ENCODE assay signal across 20 cellular contexts in genomic region chr4:52684896-52685295, GRCh38. TPM values are rescaled to one million over a fixed set of nuclear protein-coding genes. Genes with fewer than 3 reads are reported as not detected.
DNase-seq lines count a peak whose midpoint lies in the region; ATAC-seq, FAIRE-seq and TF ChIP-seq lines count a peak whose summit lies in the region.
"Had no signal": no experiment of that assay in that cellular context is flagged by ENCODE, and none has a peak within 500 bp of the region (broad histone marks: within the 10 kb centered on the region; RNA-seq: fewer than 3 reads in every experiment).

No MANE protein-coding gene starts in this region.

- no peak overlapping the region for H2BK12ac ChIP-seq in H1 (ENCODE audit: low read depth, low read length)

- no peak overlapping the region for H2BK120ac ChIP-seq in H1 (replicated peaks; ENCODE audit: low read depth, low read length)

- H4K91ac ChIP-seq in H1 (replicated peaks; ENCODE audit: insufficient read length, low read length), result no peak overlapping the region

- no peak overlapping the region for H3K56ac ChIP-seq in H1 (replicated peaks; ENCODE audit: insufficient read length, low read depth, low read length)

- DNase-seq in H1 (ENCODE audit: low read depth in 1 of 2, low spot score in 2 of 2) (no peak), T-helper 2 cell (no peak), C1 segment of cervical spinal cord (lab: John Stamatoyannopoulos, UW) (no peak), NCI-H128 (lab: John Stamatoyannopoulos, UW; ENCODE audit: unreplicated experiment) (no peak)
- DNase-seq: BE2C; CD4-positive, CD25-positive, alpha-beta regulatory T cell; COR-L47; DMS79; Karpas-422; NCI-H1417; NCI-H187; NCI-H510A; SHP77 treated with DMSO at 0.1 percent for 48 hours had no signal

- H3K14ac ChIP-seq in H1 (ENCODE audit: insufficient read length), result no peak overlapping the region

- no peak overlapping the region for H3K18ac ChIP-seq in H1 (ENCODE audit: extremely low read depth, low read length)

- H2BK20ac ChIP-seq in H1 (ENCODE audit: low read length), result no peak overlapping the region

- TF ChIP-seq POLR2A in H1 (IDR thresholded peaks at IDR 0.05; ENCODE audit: control extremely low read depth in 1 of 2, low read depth in 2 of 2, low read length in 2 of 2), result no peak

- H2BK15ac ChIP-seq in H1 (ENCODE audit: low read length), result no peak overlapping the region

- no peaks in the 10 kb centered on the region for H4K20me1 ChIP-seq in H1 (replicated peaks in 1 of 2; ENCODE audit: control insufficient read depth in 1 of 2, insufficient read depth in 2 of 2, low read length in 2 of 2)

- no peak overlapping the region for H3K9ac ChIP-seq in H1 (replicated peaks in 1 of 4; ENCODE audit: extremely low read depth in 1 of 4, low read depth in 3 of 4, low read length in 3 of 4)

- no peak for TF ChIP-seq RAD21 in H1 (IDR thresholded peaks at IDR 0.05 in 1 of 2, conservative IDR thresholded peaks at IDR 0.05 in 1 of 2; ENCODE audit: low read depth in 2 of 2, low read length in 2 of 2)

- H4K5ac ChIP-seq in H1 (ENCODE audit: insufficient read length, low read depth, low read length), result no peak overlapping the region

- H4K8ac ChIP-seq in H1 (ENCODE audit: extremely low read depth, insufficient read depth, low read length), result no peak overlapping the region

- H3K27me3 ChIP-seq in H1 (replicated peaks in 1 of 4; ENCODE audit: control insufficient read depth in 3 of 4, extremely low read depth in 1 of 4, insufficient read depth in 3 of 4, low read length in 3 of 4), result no peaks in the 10 kb centered on the region
- H3K27me3 ChIP-seq: BE2C had no signal

- TF ChIP-seq EP300 in H1 (IDR thresholded peaks at IDR 0.05; ENCODE audit: borderline replicate concordance in 1 of 2, low read depth in 2 of 2, low read length in 2 of 2), result no peak

- H3K23ac ChIP-seq in H1 (ENCODE audit: insufficient read length), result no peak overlapping the region

- TF ChIP-seq CTCF in H1 (IDR thresholded peaks at IDR 0.05; ENCODE audit: control extremely low read depth in 1 of 3, insufficient read depth in 1 of 3, low read depth in 1 of 3, low read length in 3 of 3), result no peak

- 95% methylated on average over 1 of the region's 1 CpG; no CpG with 5 or more reads in 1 of the 2 experiments for WGBS in H1 (ENCODE audit: extremely low coverage in 1 of 2, insufficient coverage in 1 of 2, insufficient read length in 1 of 2, insufficient replicate concordance in 2 of 2, low coverage in 1 of 2, low lambda C conversion rate in 2 of 2, missing lambda C conversion rate in 1 of 2), 2 experiments

- H2AFZ ChIP-seq in H1 (ENCODE audit: low read length), result peak overlapping the region; percentile 56; the same call in 1 of the 2 replicates

- no peak overlapping the region for H3K27ac ChIP-seq in H1 (ENCODE audit: low read depth, low read length)
- H3K27ac ChIP-seq: RWPE1, SK-N-MC had no signal

- peaks cover 0 to under 1% (median 0%) of the 10 kb centered on the region in 4 experiments; a peak in 1 of 7 replicates for H3K4me1 ChIP-seq in H1 (replicated peaks in 1 of 4; ENCODE audit: control insufficient read depth in 3 of 4, insufficient read depth in 4 of 4, low read length in 3 of 4)
- H3K4me1 ChIP-seq: BE2C had no signal

- ATAC-seq in GM18502 (IDR thresholded peaks at IDR 0.05; ENCODE audit: poor library complexity, unreplicated experiment) (peak; percentile 57), GM21515 (IDR thresholded peaks at IDR 0.05; ENCODE audit: unreplicated experiment) (peak; percentile 62), HG03066 (IDR thresholded peaks at IDR 0.05; ENCODE audit: low read depth, unreplicated experiment) (peak; percentile 49)

- no peak overlapping the region for H2AK5ac ChIP-seq in H1 (ENCODE audit: low read depth, low read length)

- H3K36me3 ChIP-seq in H1 (ENCODE audit: control insufficient read depth in 2 of 4, insufficient read depth in 4 of 4, low read length in 3 of 4), result no peaks in the 10 kb centered on the region
- H3K36me3 ChIP-seq: BE2C had no signal

- H3K9me3 ChIP-seq in H1 (ENCODE audit: insufficient read depth in 2 of 2, low read depth in 1 of 2, low read length in 1 of 2), result no peaks in the 10 kb centered on the region
- H3K9me3 ChIP-seq: BE2C had no signal

- POLR2A ChIA-PET in H1 (lab: Charles Lee; ENCODE audit: partially characterized antibody), result interaction anchor here (0.9 to 3.6 kb wide), 4 partner anchors 27 to 182 kb away, joined by 3 to 25 read pairs (median 4); no protein-coding TSS in a partner anchor

- no peak for FAIRE-seq in H1 (lab: Jason Lieb, UNC)
- FAIRE-seq: A204.1, H54 had no signal

- H3K4me2 ChIP-seq in H1 (ENCODE audit: insufficient read depth in 1 of 2, low read depth in 2 of 2, low read length in 2 of 2), result no peak overlapping the region

- H3K4me3 ChIP-seq in H1 (ENCODE audit: extremely low read depth in 1 of 4, insufficient read depth in 2 of 4, low read depth in 3 of 4, low read length in 4 of 4), result no peak overlapping the region
- H3K4me3 ChIP-seq: SK-N-MC had no signal

- H3K4ac ChIP-seq in H1 (replicated peaks; ENCODE audit: insufficient read length, low read depth, low read length), result no peak overlapping the region

- no peaks in the 10 kb centered on the region for H3K79me2 ChIP-seq in H1 (ENCODE audit: control insufficient read depth in 1 of 2, insufficient read depth in 2 of 2, low read length in 2 of 2)

- no peaks in the 10 kb centered on the region for H3K79me1 ChIP-seq in H1 (ENCODE audit: low read depth, low read length)

- H3K23me2 ChIP-seq in H1 (ENCODE audit: low read depth, low read length), result no peaks in the 10 kb centered on the region

- CTCF ChIA-PET in H1 (lab: Charles Lee; ENCODE audit: partially characterized antibody), result interaction anchor here (0.5 to 1.1 kb wide), 5 partner anchors 9 to 370 kb away, joined by 3 read pairs; no protein-coding TSS in a partner anchor

- no peak overlapping the region for H2BK5ac ChIP-seq in H1 (ENCODE audit: low read depth, low read length)

TF ChIP-seq in H1, 55 proteins besides CTCF, POLR2A, EP300 and RAD21:
- TF ChIP-seq TEAD4 (IDR thresholded peaks at IDR 0.05; ENCODE audit: low read depth, low read length) (no peak), SRF (IDR thresholded peaks at IDR 0.05; ENCODE audit: low read depth, low read length) (no peak), CEBPB (IDR thresholded peaks at IDR 0.05; ENCODE audit: low read depth, low read length) (no peak), ATF2 (IDR thresholded peaks at IDR 0.05; ENCODE audit: low read length) (no peak)

RNA-seq across cellular contexts. Expression of gene USP46, which starts 25.8 kb away (rescaled TPM):
- 53.4 and 62.4 TPM in 2 replicates for total RNA-seq in H1 (2021; fragmentation: NEBNext Ultra II Directional; extraction: Animal tissue kit (Norgen Biotek cat#: 25700))
- polyA plus RNA-seq in H1 (2011; rRNA removed), result 6.3 and 10.6 TPM in 2 replicates
- 11.6 TPM for polyA plus RNA-seq in H1 (2011; cell fraction: cytosol; rRNA removed)
- polyA plus RNA-seq in H1 (2011; cell fraction: nucleus; rRNA removed), result 12.2 TPM
- polyA plus RNA-seq in H1 (2012, experiment 1 of 2), result 17.4 to 32.6 TPM (median 22.0 TPM) in 4 replicates
- 2.5 TPM for polyA plus RNA-seq in H1 (2012, experiment 2 of 2)
- 32.9 TPM for polyA plus RNA-seq in H1 (2013, experiment 1 of 2)
- 32.3 TPM for polyA plus RNA-seq in H1 (2013, experiment 2 of 2)
- 75.7 and 77.0 TPM in 2 replicates for polyA minus RNA-seq in H1 (2011; rRNA and poly(A)+ RNA removed)
- 23.9 TPM for polyA minus RNA-seq in H1 (2011; cell fraction: cytosol; rRNA and poly(A)+ RNA removed)
- 50.0 TPM for polyA minus RNA-seq in H1 (2011; cell fraction: nucleus; rRNA and poly(A)+ RNA removed)
